ENCODE assay signal across 11 cellular contexts in the genomic region with DNA sequence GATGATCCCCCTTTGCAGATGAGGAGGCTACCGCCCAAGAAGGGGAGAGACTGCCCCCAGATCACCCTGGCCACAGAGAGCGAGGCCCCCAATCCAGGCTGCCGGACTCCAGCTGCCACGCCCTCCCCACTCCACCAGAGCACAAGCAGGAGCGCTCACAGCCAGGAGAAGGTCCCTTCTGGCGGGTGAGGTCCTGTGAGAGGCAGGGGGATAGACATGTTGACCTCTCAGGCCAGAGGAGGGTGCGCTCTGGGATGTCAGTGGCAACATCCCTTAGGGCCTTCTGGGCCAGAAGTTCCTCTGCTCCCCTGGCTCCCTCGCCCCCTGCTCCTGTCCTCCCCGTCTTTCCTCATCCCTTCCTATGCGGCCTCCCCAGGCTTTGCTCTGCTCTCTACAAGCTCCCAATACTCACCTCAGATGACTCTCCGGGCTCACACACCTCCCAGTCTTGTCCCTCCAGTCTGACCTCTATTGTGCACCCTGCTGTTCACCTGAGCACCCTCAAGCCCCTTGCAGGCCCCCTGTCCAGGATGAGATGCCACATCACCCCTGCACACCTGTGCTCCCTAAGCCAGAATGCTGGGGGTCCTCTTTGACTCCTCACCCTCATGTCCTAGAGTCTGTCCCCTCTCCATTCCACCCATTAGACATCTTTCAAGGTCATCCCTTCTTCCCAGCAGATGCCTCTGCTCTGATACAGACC. TPM values are rescaled to one million over a fixed set of nuclear protein-coding genes. Genes with fewer than 3 reads are reported as not detected.
DNase-seq lines count a peak whose midpoint lies in the region; ATAC-seq and TF ChIP-seq lines count a peak whose summit lies in the region.
"Had no signal": no experiment of that assay in that cellular context is flagged by ENCODE, and none has a peak within 500 bp of the region (broad histone marks: within the 10 kb centered on the region; RNA-seq: fewer than 3 reads in every experiment).

No MANE protein-coding gene starts in this region.

- WGBS in spleen, 5 donors = 65 to 87% (median 75%) methylated on average over 7 to 11 of the region's 11 CpGs

- no peaks in the 10 kb centered on the region for H3K9me2 ChIP-seq in PC-3 (replicated peaks; ENCODE audit: low read length)

- H2AFZ ChIP-seq in PC-3 (ENCODE audit: low read length) = no peak overlapping the region

- no peak for ATAC-seq in PC-3
- ATAC-seq in GM19455 (IDR thresholded peaks at IDR 0.05; ENCODE audit: unreplicated experiment) = no peak
- ATAC-seq in GM21367 (IDR thresholded peaks at IDR 0.05; ENCODE audit: unreplicated experiment) = no peak

- no peaks in the 10 kb centered on the region for H4K20me1 ChIP-seq in PC-3 (ENCODE audit: low read length)

- H3K79me2 ChIP-seq in PC-3 (ENCODE audit: low read length) = no peaks in the 10 kb centered on the region

- H3K9me3 ChIP-seq in PC-3 (ENCODE audit: low read length) = no peaks in the 10 kb centered on the region
- H3K9me3 ChIP-seq in endocrine pancreas (ENCODE audit: control insufficient read depth, low read length) = no peaks in the 10 kb centered on the region
- no peaks in the 10 kb centered on the region for H3K9me3 ChIP-seq in spleen
- H3K9me3 ChIP-seq: MG63, upper lobe of right lung had no signal

- intact Hi-C loops in PC-3 (cut with micrococcal nuclease) (loop anchor here (5.0 kb wide), 1 partner anchor 67 kb away; no protein-coding TSS in a partner anchor), spleen (cut with DNase I; ENCODE audit: low total_unique reads) (loop anchor here (5.0 kb wide), 2 partner anchors 127 to 282 kb away; no protein-coding TSS in a partner anchor)

- H3K36me3 ChIP-seq in PC-3 (ENCODE audit: low read depth, low read length) (no peaks in the 10 kb centered on the region), endocrine pancreas (ENCODE audit: control insufficient read depth, insufficient read depth, low read length) (no peaks in the 10 kb centered on the region), spleen (no peaks in the 10 kb centered on the region)
- H3K36me3 ChIP-seq: MG63, upper lobe of right lung had no signal

- no peaks in the 10 kb centered on the region for H3K36me3 Mint-ChIP-seq in T-helper 2 cell treated with Interferon-gamma antibody and Interleukin-4, amounts not matched to agents 5 μg/mL and 100 μg/mL, for 36 hours (ENCODE audit: low read depth)

- no peak overlapping the region for H3K27ac ChIP-seq in PC-3 (ENCODE audit: low read length)
- H3K27ac ChIP-seq in spleen = peak overlapping the region in 1 of 8 donors; percentile 75

- no peaks in the 10 kb centered on the region for H3K9me3 Mint-ChIP-seq in T-helper 2 cell treated with Interferon-gamma antibody and Interleukin-4, amounts not matched to agents 5 μg/mL and 100 μg/mL, for 36 hours

- no TSS peak for BruUV-seq in PC-3 (replicated peaks; lab: Mats Ljungman, UMichigan)

- CTCF ChIA-PET in PC-3 (lab: Charles Lee) = interaction anchor here (0.5 to 1.0 kb wide), 11 partner anchors 9 to 133 kb away, joined by 3 to 12 read pairs (median 3); no protein-coding TSS in a partner anchor

- H3K4me3 Mint-ChIP-seq in T-helper 2 cell treated with Interferon-gamma antibody and Interleukin-4, amounts not matched to agents 5 μg/mL and 100 μg/mL, for 36 hours = peak overlapping the region; percentile 90

- peaks cover 11% of the 10 kb centered on the region for H3K4me1 Mint-ChIP-seq in T-helper 2 cell treated with Interferon-gamma antibody and Interleukin-4, amounts not matched to agents 5 μg/mL and 100 μg/mL, for 36 hours (ENCODE audit: low read depth)

- no peaks in the 10 kb centered on the region for H3F3A ChIP-seq in PC-3 (ENCODE audit: low read length, unreplicated experiment)

- H3K9ac ChIP-seq in PC-3 (ENCODE audit: low read length) (no peak overlapping the region), endocrine pancreas (ENCODE audit: control insufficient read depth, insufficient read depth, low read length) (peak overlapping the region; percentile 10)

- peaks cover 47% of the 10 kb centered on the region for H3K27me3 Mint-ChIP-seq in T-helper 2 cell treated with Interferon-gamma antibody and Interleukin-4, amounts not matched to agents 5 μg/mL and 100 μg/mL, for 36 hours (ENCODE audit: low read depth)

- H3K27me3 ChIP-seq in PC-3 (ENCODE audit: low read length) (peaks cover under 1% of the 10 kb centered on the region; the same call in 1 of the 2 replicates), endocrine pancreas (ENCODE audit: control insufficient read depth, insufficient read depth, low read length) (no peaks in the 10 kb centered on the region), spleen (replicated peaks in 1 of 7) (peaks cover 0 to 76% (median 13%) of the 10 kb centered on the region in 7 donors)
- H3K27me3 ChIP-seq: upper lobe of right lung had no signal

- 0 out of 2 replicates have a peak overlapping the region, but pooled peaks have one; percentile 8 for H3K4me2 ChIP-seq in PC-3 (ENCODE audit: low read length)

- no peak overlapping the region for H3K4me3 ChIP-seq in PC-3 (ENCODE audit: low read length)
- no peak overlapping the region for H3K4me3 ChIP-seq in endocrine pancreas (ENCODE audit: control insufficient read depth, insufficient read depth, low read length)
- H3K4me3 ChIP-seq in spleen = peak overlapping the region in 1 of 8 donors; percentile 82

- DNase-seq in T-helper 2 cell treated with Interferon-gamma antibody and Interleukin-4, amounts not matched to agents 5 μg/mL and 100 μg/mL, for 36 hours (ENCODE audit: low spot score) = no peak
- no peak for DNase-seq in T-helper 2 cell
- no peak for DNase-seq in PC-3
- DNase-seq in spleen = peak; percentile 78
- DNase-seq in midbrain (lab: John Stamatoyannopoulos, UW) = no peak

- no peak for TF ChIP-seq CTCF in PC-3 (conservative IDR thresholded peaks at IDR 0.05; ENCODE audit: low read depth, low read length)
- TF ChIP-seq CTCF in spleen (IDR thresholded peaks at IDR 0.05 in 8 of 11, conservative IDR thresholded peaks at IDR 0.05 in 3 of 11) = no peak

- peak overlapping the region; percentile 55 for H3K27ac Mint-ChIP-seq in T-helper 2 cell treated with Interferon-gamma antibody and Interleukin-4, amounts not matched to agents 5 μg/mL and 100 μg/mL, for 36 hours

- POLR2A ChIA-PET in PC-3 (lab: Charles Lee; ENCODE audit: unreplicated experiment) = no interaction called here

- peaks cover 10% of the 10 kb centered on the region for H3K4me1 ChIP-seq in PC-3 (ENCODE audit: insufficient read depth, low read length)
- no peaks in the 10 kb centered on the region for H3K4me1 ChIP-seq in endocrine pancreas (ENCODE audit: control insufficient read depth, insufficient read depth, low read length)
- peaks cover 6 to 55% (median 29%) of the 10 kb centered on the region in 6 donors for H3K4me1 ChIP-seq in spleen

- TF ChIP-seq POLR2A in spleen (IDR thresholded peaks at IDR 0.05) = no peak

RNA-seq across cellular contexts. Expression of a gene that starts 5.0 kb away (rescaled TPM):
- total RNA-seq in PC-3 (2014; rRNA removed) (0.26 and 1.2 TPM in 2 replicates), spleen (1 to 10 TPM in 5 of 7 donors, under 1 TPM in 2; 0.37 to 3.3 (median 2.0) TPM)
- under 1 TPM; 0.37 to 0.48 (median 0.38) TPM for polyA plus RNA-seq in spleen
- total RNA-seq: mononuclear cell had no signal
